Comparison of ENCODE assay signal across 21 cellular contexts in genomic region chr22:19888131-19888746, GRCh38. TPM values are rescaled to one million over a fixed set of nuclear protein-coding genes. Genes with fewer than 3 reads are reported as not detected.
A peak's percentile ranks its signal among the peaks of the same experiment; 100 is the strongest.
DNase-seq lines count a peak whose midpoint lies in the region; ATAC-seq and TF ChIP-seq lines count a peak whose summit lies in the region.
"Had no signal": no experiment of that assay in that cellular context is flagged by ENCODE, and none has a peak within 500 bp of the region (broad histone marks: within the 10 kb centered on the region; RNA-seq: fewer than 3 reads in every experiment).

No MANE protein-coding gene starts in this region.

- intact Hi-C loops in CD14-positive monocyte (cut with micrococcal nuclease), result loop anchor here in 1 of 2 donors (5.0 kb wide), 1 partner anchor 36 kb away; the partner anchor contains the start of genes GNB1L and RTL10
- intact Hi-C loops in mucosa of descending colon (cut with DNase I, micrococcal nuclease), result no loop called here

- peak overlapping the region in 5 of 7 donors; percentile 61 to 97 (median 89) for H3K27ac Mint-ChIP-seq in CD14-positive monocyte
- H3K27ac Mint-ChIP-seq in chondrocyte (ENCODE audit: unreplicated experiment), result no peak overlapping the region

- peaks cover 45% of the 10 kb centered on the region for H3K4me1 Mint-ChIP-seq in CD14-positive monocyte
- peaks cover 27% of the 10 kb centered on the region for H3K4me1 Mint-ChIP-seq in chondrocyte (ENCODE audit: low read depth)

- peak; percentile 29 for DNase-seq in CD14-positive monocyte (ENCODE audit: low spot score)
- no peak for DNase-seq in DND-41
- peak; percentile 86 for DNase-seq in chondrocyte (ENCODE audit: low spot score)
- peak in 2 of 3 donors; percentile 21 to 51 for DNase-seq in mucosa of descending colon
- no peak for DNase-seq in EL
- DNase-seq in stimulated activated CD4-positive, alpha-beta T cell treated with anti-CD3 and anti-CD28 coated beads, Interleukin-2, amount 100 ng/mL, for 24 hours, result no peak
- no peak for DNase-seq in glomerular visceral epithelial cell (ENCODE audit: extremely low spot score)
- DNase-seq: adrenal gland; DMS 273 treated with DMSO at 0.1 percent for 48 hours; dorsolateral prefrontal cortex; MG63; NCI-H2171 treated with DMSO at 0.1 percent for 48 hours; PC-3; stimulated activated CD4-positive, alpha-beta T cell treated with anti-CD3 and anti-CD28 coated beads, Interleukin-4, amount 100 ng/mL, for 1 hour; T-helper 9 cell; upper lobe of right lung had no signal

- H3K36me3 ChIP-seq in DND-41 (ENCODE audit: insufficient read depth, low read length), result no peaks in the 10 kb centered on the region
- no peaks in the 10 kb centered on the region for H3K36me3 ChIP-seq in mucosa of descending colon (ENCODE audit: low read depth)
- H3K36me3 ChIP-seq: HAP-1, MG63, upper lobe of right lung had no signal

- H3K79me2 ChIP-seq in DND-41 (ENCODE audit: insufficient read depth, low read length), result 0 out of 2 replicates have a peak, but pooled peaks cover 2% of the 10 kb centered on the region
- H3K79me2 ChIP-seq: parathyroid adenoma had no signal

- no peak overlapping the region for H3K4me2 ChIP-seq in DND-41 (ENCODE audit: insufficient read depth, low read length)

- H3K4me1 ChIP-seq in DND-41 (ENCODE audit: insufficient read depth, low read length) (peaks cover 68% of the 10 kb centered on the region), mucosa of descending colon (ENCODE audit: low read depth) (no peaks in the 10 kb centered on the region)
- H3K4me1 ChIP-seq: adrenal gland had no signal

- no peak for TF ChIP-seq CTCF in CD14-positive monocyte (IDR thresholded peaks at IDR 0.05)
- no peak for TF ChIP-seq CTCF in DND-41 (IDR thresholded peaks at IDR 0.05; ENCODE audit: borderline replicate concordance, extremely low read depth, low read length, poor library complexity, severe bottlenecking)
- TF ChIP-seq CTCF in chondrocyte (IDR thresholded peaks at IDR 0.05), result no peak
- TF ChIP-seq CTCF in mucosa of descending colon (IDR thresholded peaks at IDR 0.05), result no peak

- H2AFZ ChIP-seq in DND-41 (ENCODE audit: low read depth, low read length), result no peak overlapping the region
- H2AFZ ChIP-seq: parathyroid adenoma had no signal

- H3K4me3 ChIP-seq in DND-41 (ENCODE audit: low read depth in 1 of 2, low read length in 2 of 2) (no peak overlapping the region), mucosa of descending colon (no peak overlapping the region)
- H3K4me3 ChIP-seq: adrenal gland, dorsolateral prefrontal cortex, HAP-1, left lung, MG63, upper lobe of right lung had no signal

- H3K9me3 ChIP-seq in DND-41 (ENCODE audit: insufficient read depth, low read length, severe bottlenecking) (no peaks in the 10 kb centered on the region), mucosa of descending colon (no peaks in the 10 kb centered on the region)
- H3K9me3 ChIP-seq: adrenal gland, HAP-1, left lung, MG63, upper lobe of right lung had no signal

- ATAC-seq in DND-41 (ENCODE audit: insufficient read depth, low read depth), result no peak
- no peak for ATAC-seq in mucosa of descending colon
- no peak for ATAC-seq in HG02981 (IDR thresholded peaks at IDR 0.05; ENCODE audit: unreplicated experiment)
- ATAC-seq: esophagus mucosa, left lung, PC-3, upper lobe of right lung had no signal

- no peaks in the 10 kb centered on the region for H3K27me3 ChIP-seq in DND-41 (ENCODE audit: insufficient read depth, low read length, poor library complexity)
- H3K27me3 ChIP-seq: adrenal gland, dorsolateral prefrontal cortex, left lung, MG63, upper lobe of right lung had no signal

- H3K27ac ChIP-seq in DND-41 (ENCODE audit: low read length), result peak overlapping the region; percentile 88
- H3K27ac ChIP-seq: adrenal gland, upper lobe of right lung had no signal

- H3K27me3 Mint-ChIP-seq in CD14-positive monocyte (ENCODE audit: low read depth in 3 of 3) (peaks cover 2 to 8% (median 7%) of the 10 kb centered on the region in 3 donors), chondrocyte (ENCODE audit: low read depth) (no peaks in the 10 kb centered on the region)

- H3K4me3 Mint-ChIP-seq in CD14-positive monocyte (no peak overlapping the region), chondrocyte (ENCODE audit: unreplicated experiment) (no peak overlapping the region)

- H3K36me3 Mint-ChIP-seq in CD14-positive monocyte (peaks cover 25 to 61% of the 10 kb centered on the region in 2 donors), chondrocyte (ENCODE audit: low read depth) (no peaks in the 10 kb centered on the region)

- peaks cover 0 to 2% (median 0%) of the 10 kb centered on the region in 7 donors for H3K9me3 Mint-ChIP-seq in CD14-positive monocyte
- H3K9me3 Mint-ChIP-seq in chondrocyte (ENCODE audit: low read depth), result no peaks in the 10 kb centered on the region

- H4K20me1 ChIP-seq in DND-41 (ENCODE audit: insufficient read depth, low read length), result no peaks in the 10 kb centered on the region

- no peak overlapping the region for H3K9ac ChIP-seq in DND-41 (ENCODE audit: low read depth, low read length)
- H3K9ac ChIP-seq: parathyroid adenoma had no signal

RNA-seq across cellular contexts. Expression of gene GNB1L, which starts 33.6 kb away (rescaled TPM):
- 1 to 10 TPM; 4.8 to 6.0 TPM for polyA plus RNA-seq in CD14-positive monocyte
- total RNA-seq in chondrocyte, result 4.9 to 5.3 TPM (median 5.0 TPM) in 3 replicates
- total RNA-seq in mucosa of descending colon, result 1 to 10 TPM; 2.7 to 4.7 (median 3.4) TPM

RNA-seq across cellular contexts. Expression of gene RTL10, which starts 33.6 kb away (rescaled TPM):
- 1 to 10 TPM; 1.4 to 1.5 TPM for polyA plus RNA-seq in CD14-positive monocyte
- 15.6 to 24.5 TPM (median 18.2 TPM) in 3 replicates for total RNA-seq in chondrocyte
- 10 to 100 TPM; 10.1 to 12.2 (median 11.9) TPM for total RNA-seq in mucosa of descending colon

RNA-seq across cellular contexts. Expression of gene COMT, which starts 53.3 kb away (rescaled TPM):
- 100 to 1,000 TPM; 329 to 400 TPM for polyA plus RNA-seq in CD14-positive monocyte
- 66.6 to 186 TPM (median 177 TPM) in 3 replicates for total RNA-seq in chondrocyte
- total RNA-seq in mucosa of descending colon, result 10 to 100 TPM; 61.2 to 88.7 (median 70.7) TPM

RNA-seq across cellular contexts. Expression of gene TXNRD2, which starts 53.4 kb away (rescaled TPM):
- 10 to 100 TPM; 24.9 to 30.8 TPM for polyA plus RNA-seq in CD14-positive monocyte
- total RNA-seq in chondrocyte (12.5 to 15.8 TPM (median 14.1 TPM) in 3 replicates), mucosa of descending colon (10 to 100 TPM; 20.9 to 23.6 (median 22.6) TPM)

Comparison
In these comparisons a context has a peak if more than half of its experiments do, and no peak if none do; other contexts are left out.
1. DNase-seq: peak in CD14-positive monocyte (single experiment), chondrocyte (single experiment) and mucosa of descending colon (2 of 3); none in DND-41 (single experiment), EL (single experiment), stimulated activated CD4-positive, alpha-beta T cell treated with anti-CD3 and anti-CD28 coated beads, Interleukin-2, amount 100 ng/mL, for 24 hours (0 of 2) and glomerular visceral epithelial cell (single experiment).